ENCODE assay signal across 24 cellular contexts in genomic region chr20:52082612-52083011, GRCh38.
"Had no signal": no experiment of that assay in that cellular context is flagged by ENCODE, and none has a peak within 500 bp of the region (broad histone marks: within the 10 kb centered on the region; RNA-seq: fewer than 3 reads in every experiment).

No MANE protein-coding gene starts in this region.

- H3K4me3 ChIP-seq: body of pancreas, gastroesophageal sphincter, heart right ventricle, lung, neural progenitor cell, ovary, tibial artery had no signal

- H3K4me1 Mint-ChIP-seq: stimulated activated memory B cell treated with anti-CD40 and anti-IgM and Interleukin-4, amounts not matched to agents 10 μg/mL and 1 μg/mL and 100 μg/mL, for 72 hours had no signal

- H3K27me3 Mint-ChIP-seq: activated CD8-positive, alpha-beta T cell treated with anti-CD3 and anti-CD28 coated beads for 36 hours; stimulated activated memory B cell treated with anti-CD40 and anti-IgM and Interleukin-4, amounts not matched to agents 10 μg/mL and 1 μg/mL and 100 μg/mL, for 72 hours had no signal

- DNase-seq: activated CD4-positive, alpha-beta T cell treated with anti-CD3 and anti-CD28 coated beads for 48 hours; activated CD8-positive, alpha-beta T cell treated with anti-CD3 and anti-CD28 coated beads for 36 hours; activated effector memory CD4-positive, alpha-beta T cell treated with Interleukin-2 at 50 U/mL for 16 hours; activated naive CD4-positive, alpha-beta T cell treated with anti-CD3 and anti-CD28 coated beads, Interleukin-2, amount 50 U/mL, for 16 hours; activated T-cell treated with anti-CD3 and anti-CD28 coated beads, Interleukin-2, amount 50 U/mL, for 4 hours; amniotic stem cell; body of pancreas; central memory CD4-positive, alpha-beta T cell; cortex of kidney; effector CD8-positive, alpha-beta T cell; heart right ventricle; left colon; midbrain; ovary; stimulated activated CD4-positive, alpha-beta T cell treated with anti-CD3 and anti-CD28 coated beads, Interleukin-12 subunit alpha, Interleukin-12 subunit beta, amount 100 ng/mL, for 4 hours; tibial artery had no signal

- H3K27me3 ChIP-seq: body of pancreas, gastroesophageal sphincter, heart right ventricle, neural progenitor cell, ovary, tibial artery had no signal

- H3K9me3 ChIP-seq: body of pancreas had no signal

- H3K27ac ChIP-seq: body of pancreas, gastroesophageal sphincter, heart right ventricle, neural progenitor cell, ovary, tibial artery had no signal

- ATAC-seq: activated CD8-positive, alpha-beta T cell treated with anti-CD3 and anti-CD28 coated beads for 36 hours; activated T-cell treated with anti-CD3 and anti-CD28 coated beads, Interleukin-2, amount 50 U/mL, for 4 hours; body of pancreas; gastroesophageal sphincter; heart right ventricle; left colon; stimulated activated memory B cell treated with anti-CD40 and anti-IgM and Interleukin-4, amounts not matched to agents 10 μg/mL and 1 μg/mL and 100 μg/mL, for 72 hours; WTC11 had no signal

- H3K36me3 ChIP-seq: ovary had no signal

- FAIRE-seq: islet of Langerhans, TTC549, urothelium cell line had no signal

- H3K27ac Mint-ChIP-seq: activated CD8-positive, alpha-beta T cell treated with anti-CD3 and anti-CD28 coated beads for 36 hours; neural progenitor cell; stimulated activated memory B cell treated with anti-CD40 and anti-IgM and Interleukin-4, amounts not matched to agents 10 μg/mL and 1 μg/mL and 100 μg/mL, for 72 hours; WTC11 had no signal

- H3K4me3 Mint-ChIP-seq: activated CD8-positive, alpha-beta T cell treated with anti-CD3 and anti-CD28 coated beads for 36 hours; activated T-cell treated with anti-CD3 and anti-CD28 coated beads, Interleukin-2, amount 50 U/mL, for 4 hours; neural progenitor cell; stimulated activated memory B cell treated with anti-CD40 and anti-IgM and Interleukin-4, amounts not matched to agents 10 μg/mL and 1 μg/mL and 100 μg/mL, for 72 hours; WTC11 had no signal

- H3K4me1 ChIP-seq: body of pancreas, gastroesophageal sphincter, heart right ventricle, tibial artery had no signal
